ENCODE assay signal across 1 cellular context in the genomic region with DNA sequence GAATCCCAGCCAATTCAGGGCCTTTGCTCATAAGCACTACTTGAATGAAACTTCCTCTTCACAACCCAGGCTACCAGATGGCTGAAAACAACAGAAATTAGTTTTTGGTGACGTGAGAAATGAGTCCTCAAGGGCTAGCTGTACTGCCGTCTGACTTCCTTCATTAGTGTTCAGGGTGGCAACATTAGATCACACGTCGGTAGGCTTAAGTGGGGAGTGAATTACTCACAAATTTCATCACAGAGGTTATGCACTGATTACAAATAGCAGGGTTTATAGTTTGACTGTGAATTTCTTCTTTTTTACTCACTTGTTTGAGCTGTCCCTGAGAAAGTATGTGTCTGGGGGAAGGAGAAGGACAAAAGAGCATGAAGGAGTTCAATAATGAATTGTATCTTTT.
TF ChIP-seq lines count a peak whose summit lies in the region.

No MANE protein-coding gene starts in this region.

TF ChIP-seq in GM12878, 131 proteins besides CTCF, POLR2A, EP300 and RAD21 (continued from another document):
- TF ChIP-seq, protein P1, sequence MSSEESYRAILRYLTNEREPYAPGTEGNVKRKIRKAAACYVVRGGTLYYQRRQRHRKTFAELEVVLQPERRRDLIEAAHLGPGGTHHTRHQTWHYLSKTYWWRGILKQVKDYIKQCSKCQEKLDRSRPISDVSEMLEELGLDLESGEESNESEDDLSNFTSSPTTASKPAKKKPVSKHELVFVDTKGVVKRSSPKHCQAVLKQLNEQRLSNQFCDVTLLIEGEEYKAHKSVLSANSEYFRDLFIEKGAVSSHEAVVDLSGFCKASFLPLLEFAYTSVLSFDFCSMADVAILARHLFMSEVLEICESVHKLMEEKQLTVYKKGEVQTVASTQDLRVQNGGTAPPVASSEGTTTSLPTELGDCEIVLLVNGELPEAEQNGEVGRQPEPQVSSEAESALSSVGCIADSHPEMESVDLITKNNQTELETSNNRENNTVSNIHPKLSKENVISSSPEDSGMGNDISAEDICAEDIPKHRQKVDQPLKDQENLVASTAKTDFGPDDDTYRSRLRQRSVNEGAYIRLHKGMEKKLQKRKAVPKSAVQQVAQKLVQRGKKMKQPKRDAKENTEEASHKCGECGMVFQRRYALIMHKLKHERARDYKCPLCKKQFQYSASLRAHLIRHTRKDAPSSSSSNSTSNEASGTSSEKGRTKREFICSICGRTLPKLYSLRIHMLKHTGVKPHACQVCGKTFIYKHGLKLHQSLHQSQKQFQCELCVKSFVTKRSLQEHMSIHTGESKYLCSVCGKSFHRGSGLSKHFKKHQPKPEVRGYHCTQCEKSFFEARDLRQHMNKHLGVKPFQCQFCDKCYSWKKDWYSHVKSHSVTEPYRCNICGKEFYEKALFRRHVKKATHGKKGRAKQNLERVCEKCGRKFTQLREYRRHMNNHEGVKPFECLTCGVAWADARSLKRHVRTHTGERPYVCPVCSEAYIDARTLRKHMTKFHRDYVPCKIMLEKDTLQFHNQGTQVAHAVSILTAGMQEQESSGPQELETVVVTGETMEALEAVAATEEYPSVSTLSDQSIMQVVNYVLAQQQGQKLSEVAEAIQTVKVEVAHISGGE (CRISPR knock-in tag; IDR thresholded peaks at IDR 0.05) = no peak
- TF ChIP-seq MXI1 (IDR thresholded peaks at IDR 0.05; ENCODE audit: low read depth, low read length) (no peak), YBX1 (IDR thresholded peaks at IDR 0.05) (no peak)
TF ChIP-seq in GM12878: peak in this region for 18.
